ENCODE assay signal across 27 cellular contexts in genomic region chr2:238552226-238552625, GRCh38.
"Had no signal": no experiment of that assay in that cellular context is flagged by ENCODE, and none has a peak within 500 bp of the region (broad histone marks: within the 10 kb centered on the region; RNA-seq: fewer than 3 reads in every experiment).

No MANE protein-coding gene starts in this region.

- DNase-seq: stimulated activated CD4-positive, alpha-beta T cell treated with anti-CD3 and anti-CD28 coated beads, Interleukin-2, amount 100 ng/mL, for 48 hours; stimulated activated CD4-positive, alpha-beta T cell treated with anti-CD3 and anti-CD28 coated beads, Interleukin-4, amount 100 ng/mL, for 1 hour; stimulated activated CD4-positive, alpha-beta T cell treated with anti-CD3 and anti-CD28 coated beads, Interleukin-4, amount 100 ng/mL, for 24 hours; stimulated activated CD4-positive, alpha-beta T cell treated with anti-CD3 and anti-CD28 coated beads, Interleukin-4, amount 100 ng/mL, for 4 hours; stimulated activated CD8-positive, alpha-beta memory T cell treated with anti-CD3 and anti-CD28 coated beads, Interleukin-4, amount 100 ng/mL, for 48 hours; stimulated activated naive B cell treated with anti-CD40 and anti-IgM and Interleukin-4, amounts not matched to agents 10 μg/mL and 1 μg/mL and 100 μg/mL, for 72 hours; stimulated activated naive CD4-positive, alpha-beta T cell; stimulated activated naive CD4-positive, alpha-beta T cell treated with Interleukin-2 at 50 U/mL for 16 hours; stimulated activated naive CD8-positive, alpha-beta T cell treated with anti-CD3 and anti-CD28 coated beads, Interleukin-15, amount 100 ng/mL, for 72 hours; stimulated activated naive CD8-positive, alpha-beta T cell treated with anti-CD3 and anti-CD28 coated beads, Interleukin-15, Interleukin-2, amounts not matched to agents 100 U/mL and 50 U/mL, for 24 hours; stomach; substantia nigra; testis; thyroid gland; tibial artery; transverse colon; trophoblast cell; upper lobe of left lung; upper lobe of right lung; uterus had no signal

- FAIRE-seq: urothelium cell line had no signal

- H3K36me3 ChIP-seq: stomach, suprapubic skin, thoracic aorta, thyroid gland, tibial artery, tibial nerve, transverse colon, upper lobe of left lung, upper lobe of right lung, uterus, vagina had no signal

- H3K27ac ChIP-seq: stomach, suprapubic skin, testis, thoracic aorta, thyroid gland, tibial artery, tibial nerve, transverse colon, upper lobe of left lung, upper lobe of right lung, uterus, vagina had no signal

- H3K27me3 ChIP-seq: suprapubic skin, testis, thyroid gland, tibial nerve, transverse colon, upper lobe of left lung, upper lobe of right lung, uterus, vagina had no signal

- H3K9me3 ChIP-seq: testis, thyroid gland, transverse colon, upper lobe of right lung, vagina had no signal

- H3K4me1 ChIP-seq: stomach, suprapubic skin, testis, thyroid gland, tibial artery, tibial nerve, transverse colon, upper lobe of right lung, uterus, vagina had no signal

- ATAC-seq: stimulated activated effector memory CD8-positive, alpha-beta T cell treated with anti-CD3 and anti-CD28 coated beads, Interleukin-12 subunit alpha, Interleukin-12 subunit beta, amount 100 ng/mL, for 72 hours; stimulated activated memory B cell treated with anti-CD40 and anti-IgM and Interleukin-4, amounts not matched to agents 10 μg/mL and 1 μg/mL and 100 μg/mL, for 72 hours; stimulated activated naive B cell treated with anti-CD40 and anti-IgM and Interleukin-4, amounts not matched to agents 10 μg/mL and 1 μg/mL and 100 μg/mL, for 72 hours; stimulated activated naive CD8-positive, alpha-beta T cell treated with anti-CD3 and anti-CD28 coated beads, Interleukin-15, amount 100 ng/mL, for 72 hours; stimulated activated naive CD8-positive, alpha-beta T cell treated with anti-CD3 and anti-CD28 coated beads, Interleukin-15, Interleukin-2, amounts not matched to agents 100 U/mL and 50 U/mL, for 24 hours; upper lobe of right lung had no signal

- H3K4me3 ChIP-seq: stomach, suprapubic skin, testis, thoracic aorta, thyroid gland, tibial artery, tibial nerve, transverse colon, upper lobe of left lung, upper lobe of right lung, uterus, vagina had no signal
